9 cellular contexts compared by ENCODE assay signal in genomic region chr17:7626956-7627249, GRCh38. TPM values are rescaled to one million over a fixed set of nuclear protein-coding genes. Genes with fewer than 3 reads are reported as not detected.
DNase-seq lines count a peak whose midpoint lies in the region; ATAC-seq and TF ChIP-seq lines count a peak whose summit lies in the region.
"Had no signal": no experiment of that assay in that cellular context is flagged by ENCODE, and none has a peak within 500 bp of the region (broad histone marks: within the 10 kb centered on the region; RNA-seq: fewer than 3 reads in every experiment).

No MANE protein-coding gene starts in this region.

- H3K4me3 ChIP-seq in HAP-1 (peak overlapping the region; percentile 73), right cardiac atrium (ENCODE audit: low read length) (peak overlapping the region; percentile 96), smooth muscle cell (peak overlapping the region; percentile 87)

- peak overlapping the region; percentile 82 for H2AFZ ChIP-seq in smooth muscle cell (ENCODE audit: low read depth)

- no peak for ATAC-seq in right cardiac atrium

- DNase-seq in HAP-1 (ENCODE audit: low spot score in 2 of 2): peak in 1 of 2 experiments; percentile 19
- no peak for DNase-seq in activated T-helper 1 cell treated with anti-CD3 and anti-CD28 coated beads, Interleukin-12 subunit alpha, Interleukin-12 subunit beta, Interleukin-2, Interleukin-4 antibody, amounts not matched to agents 30 ng/mL and 10 ng/mL and 1 ng/mL, durations not matched to agents 14 hours and 24 hours and 36 hours (ENCODE audit: low spot score)
- no peak for DNase-seq in right cardiac atrium
- DNase-seq in smooth muscle cell (lab: John Stamatoyannopoulos, UW; ENCODE audit: unreplicated experiment): no peak
- no peak for DNase-seq in NCI-H345 (lab: John Stamatoyannopoulos, UW)
- no peak for DNase-seq in stimulated activated CD4-positive, alpha-beta T cell treated with anti-CD3 and anti-CD28 coated beads, Interleukin-12 subunit alpha, Interleukin-12 subunit beta, amount 100 ng/mL, for 4 hours
- DNase-seq in SW480 (ENCODE audit: low spot score): no peak
- no peak for DNase-seq in NCI-H748 treated with DMSO at 0.1 percent for 48 hours (lab: John Stamatoyannopoulos, UW)

- H3K27me3 ChIP-seq in HAP-1 (ENCODE audit: low read depth) (no peaks in the 10 kb centered on the region), right cardiac atrium (ENCODE audit: control insufficient read depth, insufficient read depth) (no peaks in the 10 kb centered on the region), smooth muscle cell (ENCODE audit: low read depth) (no peaks in the 10 kb centered on the region)

- H3K27me3 Mint-ChIP-seq in activated T-helper 1 cell treated with anti-CD3 and anti-CD28 coated beads, Interleukin-12 subunit alpha, Interleukin-12 subunit beta, Interleukin-2, Interleukin-4 antibody, amounts not matched to agents 30 ng/mL and 10 ng/mL and 1 ng/mL, durations not matched to agents 14 hours and 24 hours and 36 hours (ENCODE audit: insufficient read depth): no peaks in the 10 kb centered on the region

- H3K9me3 ChIP-seq in HAP-1 (no peaks in the 10 kb centered on the region), right cardiac atrium (ENCODE audit: control insufficient read depth, low read length) (no peaks in the 10 kb centered on the region), smooth muscle cell (replicated peaks; ENCODE audit: low read depth) (no peaks in the 10 kb centered on the region)

- intact Hi-C loops in activated T-helper 1 cell treated with anti-CD3 and anti-CD28 coated beads, Interleukin-12 subunit alpha, Interleukin-12 subunit beta, Interleukin-2, Interleukin-4 antibody, amounts not matched to agents 30 ng/mL and 10 ng/mL and 1 ng/mL, durations not matched to agents 14 hours and 24 hours and 36 hours (cut with micrococcal nuclease): loop anchor here (1.0 to 2.0 kb wide), 4 partner anchors 12 to 492 kb away; partner anchors contain the start of genes ALOXE3, ATP1B2 and WRAP53
- intact Hi-C loops in right cardiac atrium (cut with DNase I): no loop called here

- WGBS in right cardiac atrium: 17% methylated on average over 6 of the region's 6 CpGs
- WGBS in smooth muscle cell (ENCODE audit: low lambda C conversion rate): 21% methylated on average over 6 of the region's 6 CpGs

- H3K9ac ChIP-seq in smooth muscle cell (ENCODE audit: low read depth): peak overlapping the region; percentile 97
- H3K9ac ChIP-seq: KMS-11 had no signal

- peak overlapping the region; percentile 58 for H3K27ac Mint-ChIP-seq in activated T-helper 1 cell treated with anti-CD3 and anti-CD28 coated beads, Interleukin-12 subunit alpha, Interleukin-12 subunit beta, Interleukin-2, Interleukin-4 antibody, amounts not matched to agents 30 ng/mL and 10 ng/mL and 1 ng/mL, durations not matched to agents 14 hours and 24 hours and 36 hours

- H3K36me3 ChIP-seq in HAP-1 (replicated peaks) (peaks cover 4% of the 10 kb centered on the region; the same call in 1 of the 2 replicates), smooth muscle cell (ENCODE audit: low read depth) (no peaks in the 10 kb centered on the region)

- in situ Hi-C loops in HAP-1 (cut with MboI; ENCODE audit: low sequenced_read_pairs): no loop called here

- no peaks in the 10 kb centered on the region for H3K9me3 Mint-ChIP-seq in activated T-helper 1 cell treated with anti-CD3 and anti-CD28 coated beads, Interleukin-12 subunit alpha, Interleukin-12 subunit beta, Interleukin-2, Interleukin-4 antibody, amounts not matched to agents 30 ng/mL and 10 ng/mL and 1 ng/mL, durations not matched to agents 14 hours and 24 hours and 36 hours

- H3F3A ChIP-seq in smooth muscle cell (ENCODE audit: low read depth): no peaks in the 10 kb centered on the region

- H3K4me2 ChIP-seq in smooth muscle cell: peak overlapping the region; percentile 87
- H3K4me2 ChIP-seq: KMS-11 had no signal

- peak overlapping the region; percentile 95 for H3K27ac ChIP-seq in right cardiac atrium (ENCODE audit: low read length)
- peak overlapping the region; percentile 93 for H3K27ac ChIP-seq in smooth muscle cell (ENCODE audit: low read depth)
- H3K27ac ChIP-seq: KMS-11 had no signal

- no peak for TF ChIP-seq CTCF in smooth muscle cell (IDR thresholded peaks at IDR 0.05; ENCODE audit: borderline replicate concordance, insufficient read depth, poor library complexity, severe bottlenecking)

- peak overlapping the region; percentile 89 for H3K4me3 Mint-ChIP-seq in activated T-helper 1 cell treated with anti-CD3 and anti-CD28 coated beads, Interleukin-12 subunit alpha, Interleukin-12 subunit beta, Interleukin-2, Interleukin-4 antibody, amounts not matched to agents 30 ng/mL and 10 ng/mL and 1 ng/mL, durations not matched to agents 14 hours and 24 hours and 36 hours

- H3K36me3 Mint-ChIP-seq in activated T-helper 1 cell treated with anti-CD3 and anti-CD28 coated beads, Interleukin-12 subunit alpha, Interleukin-12 subunit beta, Interleukin-2, Interleukin-4 antibody, amounts not matched to agents 30 ng/mL and 10 ng/mL and 1 ng/mL, durations not matched to agents 14 hours and 24 hours and 36 hours (ENCODE audit: low read depth): peaks cover 3% of the 10 kb centered on the region

- peaks cover 4% of the 10 kb centered on the region; the same call in 1 of the 2 replicates for H3K4me1 ChIP-seq in HAP-1
- peaks cover 7% of the 10 kb centered on the region for H3K4me1 ChIP-seq in right cardiac atrium (ENCODE audit: control insufficient read depth, insufficient read depth, low read length)
- no peaks in the 10 kb centered on the region for H3K4me1 ChIP-seq in smooth muscle cell (ENCODE audit: low read depth)

- H3K4me1 Mint-ChIP-seq in activated T-helper 1 cell treated with anti-CD3 and anti-CD28 coated beads, Interleukin-12 subunit alpha, Interleukin-12 subunit beta, Interleukin-2, Interleukin-4 antibody, amounts not matched to agents 30 ng/mL and 10 ng/mL and 1 ng/mL, durations not matched to agents 14 hours and 24 hours and 36 hours (ENCODE audit: low read depth): peaks cover 18% of the 10 kb centered on the region

- no peaks in the 10 kb centered on the region for H4K20me1 ChIP-seq in smooth muscle cell (ENCODE audit: low read depth)

- H3K79me2 ChIP-seq in smooth muscle cell (ENCODE audit: low read depth): peaks cover 8% of the 10 kb centered on the region

RNA-seq across cellular contexts. Expression of gene SAT2, which starts 0.7 kb away (rescaled TPM):
- total RNA-seq in activated T-helper 1 cell treated with anti-CD3 and anti-CD28 coated beads, Interleukin-12 subunit alpha, Interleukin-12 subunit beta, Interleukin-2, Interleukin-4 antibody, amounts not matched to agents 30 ng/mL and 10 ng/mL and 1 ng/mL, durations not matched to agents 14 hours and 24 hours and 36 hours: 23.8 and 24.0 TPM in 2 replicates
- total RNA-seq in right cardiac atrium (100 to 1,000 TPM in 2 of 4 donors, 10 to 100 TPM in 2; 85.1 to 117 (median 93.7) TPM), smooth muscle cell (64.9 and 70.8 TPM in 2 replicates)
- polyA plus RNA-seq in right cardiac atrium (141 TPM), smooth muscle cell (68.2 and 74.2 TPM in 2 replicates)

RNA-seq across cellular contexts. Expression of gene SHBG, which starts 3.0 kb away (rescaled TPM):
- total RNA-seq in activated T-helper 1 cell treated with anti-CD3 and anti-CD28 coated beads, Interleukin-12 subunit alpha, Interleukin-12 subunit beta, Interleukin-2, Interleukin-4 antibody, amounts not matched to agents 30 ng/mL and 10 ng/mL and 1 ng/mL, durations not matched to agents 14 hours and 24 hours and 36 hours: 0.20 TPM in 1 of 2 replicates, not detected in the other
- total RNA-seq in right cardiac atrium (1 to 10 TPM in 1 of 4 donors, under 1 TPM in 2, not detected in 1; 0.71 to 1.2 (median 0.82) TPM), smooth muscle cell (not detected in 2 replicates)
- polyA plus RNA-seq in right cardiac atrium (0.57 TPM), smooth muscle cell (0.83 and 0.88 TPM in 2 replicates)

RNA-seq across cellular contexts. Expression of gene FXR2, which starts 12.2 kb away (rescaled TPM):
- total RNA-seq in activated T-helper 1 cell treated with anti-CD3 and anti-CD28 coated beads, Interleukin-12 subunit alpha, Interleukin-12 subunit beta, Interleukin-2, Interleukin-4 antibody, amounts not matched to agents 30 ng/mL and 10 ng/mL and 1 ng/mL, durations not matched to agents 14 hours and 24 hours and 36 hours: 59.5 and 63.6 TPM in 2 replicates
- total RNA-seq in right cardiac atrium (100 to 1,000 TPM in 1 of 4 donors, 10 to 100 TPM in 3; 78.9 to 109 (median 87.2) TPM), smooth muscle cell (22.8 and 31.1 TPM in 2 replicates)
- polyA plus RNA-seq in right cardiac atrium (79.3 TPM), smooth muscle cell (50.0 and 50.6 TPM in 2 replicates)

RNA-seq across cellular contexts. Expression of gene ATP1B2, which starts 23.8 kb away (rescaled TPM):
- 0.54 TPM in 2 replicates for total RNA-seq in activated T-helper 1 cell treated with anti-CD3 and anti-CD28 coated beads, Interleukin-12 subunit alpha, Interleukin-12 subunit beta, Interleukin-2, Interleukin-4 antibody, amounts not matched to agents 30 ng/mL and 10 ng/mL and 1 ng/mL, durations not matched to agents 14 hours and 24 hours and 36 hours
- total RNA-seq in right cardiac atrium (10 to 100 TPM in 1 of 4 donors, 1 to 10 TPM in 3; 3.1 to 10.2 (median 5.3) TPM), smooth muscle cell (0.27 and 0.85 TPM in 2 replicates)
- polyA plus RNA-seq in right cardiac atrium (2.8 TPM), smooth muscle cell (4.1 and 4.4 TPM in 2 replicates)

RNA-seq across cellular contexts. Expression of gene SOX15, which starts 37.0 kb away (rescaled TPM):
- total RNA-seq in activated T-helper 1 cell treated with anti-CD3 and anti-CD28 coated beads, Interleukin-12 subunit alpha, Interleukin-12 subunit beta, Interleukin-2, Interleukin-4 antibody, amounts not matched to agents 30 ng/mL and 10 ng/mL and 1 ng/mL, durations not matched to agents 14 hours and 24 hours and 36 hours: 0.20 and 0.78 TPM in 2 replicates
- total RNA-seq in right cardiac atrium: 1 to 10 TPM; 5.4 to 6.2 (median 5.9) TPM
- polyA plus RNA-seq in right cardiac atrium: 7.0 TPM
- total RNA-seq in smooth muscle cell: 13.4 and 16.1 TPM in 2 replicates
- polyA plus RNA-seq in smooth muscle cell: 7.3 and 39.0 TPM in 2 replicates
